Comparison of ENCODE assay signal across 9 cellular contexts in genomic region chr2:230762317-230762896, GRCh38. TPM values are rescaled to one million over a fixed set of nuclear protein-coding genes. Genes with fewer than 3 reads are reported as not detected.
A peak's percentile ranks its signal among the peaks of the same experiment; 100 is the strongest.
DNase-seq lines count a peak whose midpoint lies in the region; ATAC-seq, FAIRE-seq and TF ChIP-seq lines count a peak whose summit lies in the region.
"Had no signal": no experiment of that assay in that cellular context is flagged by ENCODE, and none has a peak within 500 bp of the region (broad histone marks: within the 10 kb centered on the region; RNA-seq: fewer than 3 reads in every experiment).

No MANE protein-coding gene starts in this region.

- H3K4me3 ChIP-seq in cardiac fibroblast (replicated peaks in 1 of 2; ENCODE audit: low read depth in 2 of 2, low read length in 2 of 2), result no peak overlapping the region

- intact Hi-C loops in natural killer cell (cut with micrococcal nuclease), result no loop called here

- no peak for FAIRE-seq in RCC 7860 (lab: Jason Lieb, UNC)

- ATAC-seq in HG02884 (IDR thresholded peaks at IDR 0.05; ENCODE audit: unreplicated experiment) (peak; percentile 59), natural killer cell (peak; percentile 71 to 77 (median 76)), HG03469 (IDR thresholded peaks at IDR 0.05; ENCODE audit: unreplicated experiment) (no peak)

- peaks cover 6% of the 10 kb centered on the region for H3K36me3 Mint-ChIP-seq in natural killer cell

- peaks cover 39 to 40% of the 10 kb centered on the region in 2 donors for H3K4me1 Mint-ChIP-seq in natural killer cell

- H3K9me3 Mint-ChIP-seq in natural killer cell, result no peaks in the 10 kb centered on the region
- H3K9me3 Mint-ChIP-seq: dendritic cell treated with granulocyte-macrophage colony-stimulating factor and Interleukin-4, amounts not matched to agents 40 ng/mL and 50 ng/mL, for 4 days had no signal

- H3K4me3 Mint-ChIP-seq in natural killer cell, result no peak overlapping the region
- H3K4me3 Mint-ChIP-seq: dendritic cell treated with granulocyte-macrophage colony-stimulating factor and Interleukin-4, amounts not matched to agents 40 ng/mL and 50 ng/mL, for 4 days had no signal

- peak; percentile 68 for TF ChIP-seq CTCF in cardiac fibroblast (IDR thresholded peaks at IDR 0.05; ENCODE audit: low read depth, low read length)
- TF ChIP-seq CTCF in natural killer cell (IDR thresholded peaks at IDR 0.05), result peak; percentile 52

- H3K27ac Mint-ChIP-seq in natural killer cell, result peak overlapping the region in 1 of 2 donors; percentile 24
- H3K27ac Mint-ChIP-seq: dendritic cell treated with granulocyte-macrophage colony-stimulating factor and Interleukin-4, amounts not matched to agents 40 ng/mL and 50 ng/mL, for 4 days had no signal

- H3K27me3 Mint-ChIP-seq in natural killer cell (ENCODE audit: low read depth in 2 of 2), result no peaks in the 10 kb centered on the region
- H3K27me3 Mint-ChIP-seq: dendritic cell treated with granulocyte-macrophage colony-stimulating factor and Interleukin-4, amounts not matched to agents 40 ng/mL and 50 ng/mL, for 4 days had no signal

- DNase-seq in activated gamma-delta T cell treated with Interleukin-2 at 50 U/mL for 16 hours, result peak; percentile 23
- no peak for DNase-seq in activated gamma-delta T cell (lab: John Stamatoyannopoulos, UW)
- DNase-seq in RCC 7860 (ENCODE audit: low spot score), result peak; percentile 26
- peak; percentile 27 to 43 for DNase-seq in cardiac fibroblast (ENCODE audit: low read depth in 2 of 2)
- no peak for DNase-seq in natural killer cell
- DNase-seq in retina, result no peak

RNA-seq across cellular contexts. Expression of gene CAB39, which starts 49.8 kb away (rescaled TPM):
- 10 to 100 TPM; 75.4 to 96.5 (median 90.5) TPM for total RNA-seq in natural killer cell

Comparison
In these comparisons a context has a peak if more than half of its experiments do, and no peak if none do; other contexts are left out.
1. DNase-seq: peak in activated gamma-delta T cell treated with Interleukin-2 at 50 U/mL for 16 hours (single experiment), RCC 7860 (single experiment) and cardiac fibroblast (2 of 2); none in activated gamma-delta T cell (single experiment), natural killer cell (single experiment) and retina (single experiment).